8 cellular contexts compared by ENCODE assay signal in the genomic region with DNA sequence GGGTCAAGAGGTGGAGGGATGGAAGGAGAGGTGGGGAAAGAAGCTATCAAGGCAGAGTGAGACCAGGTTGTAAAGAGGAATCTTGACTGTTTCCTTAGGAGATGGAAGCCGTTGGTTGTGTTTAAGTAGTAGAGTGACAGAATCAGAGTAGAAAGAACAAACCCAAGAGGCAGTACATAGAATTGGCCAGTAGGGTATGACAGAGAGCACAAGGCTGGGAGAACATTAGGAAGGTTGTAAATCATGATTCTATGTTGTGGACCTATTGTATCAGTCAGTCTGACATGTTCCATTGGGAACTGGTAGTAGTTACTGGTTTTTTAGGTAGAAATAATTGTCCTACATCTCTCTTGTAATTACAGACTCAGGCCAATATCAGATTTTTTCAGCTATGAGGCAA.
A peak's percentile ranks its signal among the peaks of the same experiment; 100 is the strongest.
DNase-seq lines count a peak whose midpoint lies in the region; ATAC-seq and TF ChIP-seq lines count a peak whose summit lies in the region.

No MANE protein-coding gene starts in this region.

- DNase-seq in CD14-positive monocyte (ENCODE audit: low spot score), result no peak
- DNase-seq in HT-29 (ENCODE audit: low spot score), result peak; percentile 44
- peak; percentile 40 for DNase-seq in WERI-Rb-1
- no peak for DNase-seq in left colon
- no peak for DNase-seq in T-helper 1 cell
- no peak for DNase-seq in hypothalamus (lab: John Stamatoyannopoulos, UW)
- no peak for DNase-seq in NCI-H510A (lab: John Stamatoyannopoulos, UW)

- no peak overlapping the region for H3K4me3 Mint-ChIP-seq in CD14-positive monocyte

- intact Hi-C loops in CD14-positive monocyte (cut with micrococcal nuclease), result no loop called here
- intact Hi-C loops in left colon (cut with DNase I, micrococcal nuclease), result no loop called here

- peaks cover 0 to 1% (median 0%) of the 10 kb centered on the region in 7 donors for H3K9me3 Mint-ChIP-seq in CD14-positive monocyte

- no peaks in the 10 kb centered on the region for H3K9me3 ChIP-seq in WERI-Rb-1 (ENCODE audit: severe bottlenecking)

- no peaks in the 10 kb centered on the region for H3K4me1 Mint-ChIP-seq in CD14-positive monocyte

- peak; percentile 69 for TF ChIP-seq CTCF in CD14-positive monocyte (IDR thresholded peaks at IDR 0.05)
- TF ChIP-seq CTCF in WERI-Rb-1 (IDR thresholded peaks at IDR 0.05; ENCODE audit: low read depth, low read length), result peak; percentile 88

- ATAC-seq in GM19467 (IDR thresholded peaks at IDR 0.05; ENCODE audit: unreplicated experiment) (peak; percentile 75), left colon (peak; percentile 71)

- H3K4me3 ChIP-seq in WERI-Rb-1 (ENCODE audit: low read depth, low read length), result no peak overlapping the region

- peaks cover 1 to 4% (median 3%) of the 10 kb centered on the region in 3 donors for H3K27me3 Mint-ChIP-seq in CD14-positive monocyte (ENCODE audit: low read depth in 3 of 3)

- H3K27me3 ChIP-seq in WERI-Rb-1 (ENCODE audit: insufficient read depth, low read depth, severe bottlenecking), result peaks cover 8% of the 10 kb centered on the region

- no peak overlapping the region for H3K27ac ChIP-seq in WERI-Rb-1

- no peaks in the 10 kb centered on the region for H3K36me3 ChIP-seq in WERI-Rb-1

- H3K27ac Mint-ChIP-seq in CD14-positive monocyte, result no peak overlapping the region

- H3K36me3 Mint-ChIP-seq in CD14-positive monocyte, result no peaks in the 10 kb centered on the region

Comparison
In these comparisons a context has a peak if more than half of its experiments do, and no peak if none do; other contexts are left out.
1. DNase-seq: peak in HT-29 (single experiment) and WERI-Rb-1 (single experiment); none in CD14-positive monocyte (single experiment), left colon (0 of 2), T-helper 1 cell (0 of 5), hypothalamus (0 of 51) and NCI-H510A (single experiment).